13 cellular contexts compared by ENCODE assay signal in genomic region chr2:152038451-152038958, GRCh38.
DNase-seq lines count a peak whose midpoint lies in the region; ATAC-seq, FAIRE-seq and TF ChIP-seq lines count a peak whose summit lies in the region.
"Had no signal": no experiment of that assay in that cellular context is flagged by ENCODE, and none has a peak within 500 bp of the region (broad histone marks: within the 10 kb centered on the region; RNA-seq: fewer than 3 reads in every experiment).

No MANE protein-coding gene starts in this region.

- no peak overlapping the region for H4K91ac ChIP-seq in H1 (replicated peaks; ENCODE audit: insufficient read length, low read length)
- no peak overlapping the region for H4K91ac ChIP-seq in mesenchymal stem cell (ENCODE audit: low read length)

- H2BK5ac ChIP-seq in H1 (ENCODE audit: low read depth, low read length) (no peak overlapping the region), mesenchymal stem cell (ENCODE audit: low read depth, low read length, poor library complexity, severe bottlenecking) (no peak overlapping the region)

- no peak for TF ChIP-seq POLR2A in H1 (IDR thresholded peaks at IDR 0.05; ENCODE audit: control extremely low read depth in 1 of 2, low read depth in 2 of 2, low read length in 2 of 2)

- H3K79me1 ChIP-seq in H1 (ENCODE audit: low read depth, low read length) (no peaks in the 10 kb centered on the region), mesenchymal stem cell (replicated peaks; ENCODE audit: low read length, poor library complexity, severe bottlenecking) (no peaks in the 10 kb centered on the region)

- peaks cover 0 to 2% of the 10 kb centered on the region in 2 experiments for H4K20me1 ChIP-seq in H1 (replicated peaks in 1 of 2; ENCODE audit: control insufficient read depth in 1 of 2, insufficient read depth in 2 of 2, low read length in 2 of 2)

- CTCF ChIA-PET in H1 (lab: Charles Lee; ENCODE audit: partially characterized antibody), result interaction anchor here (0.6 to 9.5 kb wide), 30 partner anchors 9 to 597 kb away, joined by 3 to 95 read pairs (median 4); partner anchors contain the start of gene STAM2

- H3K36me3 ChIP-seq in H1 (ENCODE audit: control insufficient read depth in 2 of 4, insufficient read depth in 4 of 4, low read length in 3 of 4), result no peaks in the 10 kb centered on the region
- H3K36me3 ChIP-seq in mesenchymal stem cell (ENCODE audit: control insufficient read depth in 1 of 2, insufficient read depth in 2 of 2, low read depth in 1 of 2, low read length in 2 of 2), result no peaks in the 10 kb centered on the region
- H3K36me3 ChIP-seq in upper lobe of right lung, result no peaks in the 10 kb centered on the region
- H3K36me3 ChIP-seq: SJCRH30 had no signal

- no peak overlapping the region for H3K4me2 ChIP-seq in H1 (ENCODE audit: insufficient read depth in 1 of 2, low read depth in 2 of 2, low read length in 2 of 2)
- no peak overlapping the region for H3K4me2 ChIP-seq in mesenchymal stem cell (ENCODE audit: low read length, poor library complexity, severe bottlenecking)

- 0 out of 2 replicates have a peak overlapping the region, but pooled peaks have one; percentile 28 for H2BK20ac ChIP-seq in H1 (ENCODE audit: low read length)

- H3K27me3 ChIP-seq in H1 (replicated peaks in 1 of 4; ENCODE audit: control insufficient read depth in 3 of 4, extremely low read depth in 1 of 4, insufficient read depth in 3 of 4, low read length in 3 of 4), result peaks cover 0 to 18% (median 8%) of the 10 kb centered on the region in 4 experiments; a peak in 5 of 7 replicates
- peaks cover under 1 to 3% of the 10 kb centered on the region in 2 experiments for H3K27me3 ChIP-seq in mesenchymal stem cell (ENCODE audit: control insufficient read depth in 1 of 2, insufficient read depth in 1 of 2, low read length in 2 of 2)
- no peaks in the 10 kb centered on the region for H3K27me3 ChIP-seq in upper lobe of right lung
- H3K27me3 ChIP-seq: SJCRH30 had no signal

- H2BK15ac ChIP-seq in H1 (ENCODE audit: low read length) (peak overlapping the region; percentile 73; the same call in 1 of the 2 replicates), mesenchymal stem cell (ENCODE audit: low read depth, poor library complexity, severe bottlenecking) (no peak overlapping the region)

- POLR2A ChIA-PET in H1 (lab: Charles Lee; ENCODE audit: partially characterized antibody), result interaction anchor here (1.3 kb wide), 1 partner anchor 10 kb away, joined by 4 read pairs; no protein-coding TSS in a partner anchor

- H3K9ac ChIP-seq in H1 (replicated peaks in 1 of 4; ENCODE audit: extremely low read depth in 1 of 4, low read depth in 3 of 4, low read length in 3 of 4) (no peak overlapping the region), mesenchymal stem cell (ENCODE audit: low read length) (no peak overlapping the region)

- H2BK12ac ChIP-seq in H1 (ENCODE audit: low read depth, low read length) (no peak overlapping the region), mesenchymal stem cell (ENCODE audit: low read length in 2 of 2) (no peak overlapping the region)

- no peaks in the 10 kb centered on the region for H3K79me2 ChIP-seq in H1 (ENCODE audit: control insufficient read depth in 1 of 2, insufficient read depth in 2 of 2, low read length in 2 of 2)

- no peak for TF ChIP-seq RAD21 in H1 (IDR thresholded peaks at IDR 0.05 in 1 of 2, conservative IDR thresholded peaks at IDR 0.05 in 1 of 2; ENCODE audit: low read depth in 2 of 2, low read length in 2 of 2)

- H3K9me3 ChIP-seq in H1 (ENCODE audit: insufficient read depth in 2 of 2, low read depth in 1 of 2, low read length in 1 of 2) (no peaks in the 10 kb centered on the region), mesenchymal stem cell (ENCODE audit: control insufficient read depth, low read length) (no peaks in the 10 kb centered on the region), upper lobe of right lung (no peaks in the 10 kb centered on the region)
- H3K9me3 ChIP-seq: SJCRH30 had no signal

- no peak overlapping the region for H3K56ac ChIP-seq in H1 (replicated peaks; ENCODE audit: insufficient read length, low read depth, low read length)

- ATAC-seq in upper lobe of right lung, result peak; percentile 86
- ATAC-seq in GM18511 (IDR thresholded peaks at IDR 0.05; ENCODE audit: unreplicated experiment), result no peak
- ATAC-seq: activated CD4-positive, alpha-beta T cell treated with anti-CD3 and anti-CD28 coated beads for 36 hours had no signal

- H3K23ac ChIP-seq in H1 (ENCODE audit: insufficient read length), result no peak overlapping the region
- H3K23ac ChIP-seq in mesenchymal stem cell (ENCODE audit: low read length in 2 of 2), result no peak overlapping the region

- H3K27ac ChIP-seq in H1 (ENCODE audit: low read depth, low read length) (no peak overlapping the region), mesenchymal stem cell (ENCODE audit: low read length, poor library complexity, severe bottlenecking) (no peak overlapping the region), upper lobe of right lung (peak overlapping the region; percentile 38)
- H3K27ac ChIP-seq: SJCRH30 had no signal

- no peak for FAIRE-seq in H1 (lab: Jason Lieb, UNC)

- H3K4me3 ChIP-seq in H1 (ENCODE audit: extremely low read depth in 1 of 4, insufficient read depth in 2 of 4, low read depth in 3 of 4, low read length in 4 of 4), result no peak overlapping the region
- no peak overlapping the region for H3K4me3 ChIP-seq in mesenchymal stem cell (ENCODE audit: insufficient read depth in 1 of 2, low read depth in 1 of 2, low read length in 2 of 2)
- H3K4me3 ChIP-seq in upper lobe of right lung, result no peak overlapping the region
- H3K4me3 ChIP-seq: SJCRH30 had no signal

- H2BK120ac ChIP-seq in H1 (replicated peaks; ENCODE audit: low read depth, low read length) (no peak overlapping the region), mesenchymal stem cell (ENCODE audit: low read depth, low read length) (no peak overlapping the region)

- H4K5ac ChIP-seq in H1 (ENCODE audit: insufficient read length, low read depth, low read length), result no peak overlapping the region

- no peak overlapping the region for H3K14ac ChIP-seq in H1 (ENCODE audit: insufficient read length)
- no peak overlapping the region for H3K14ac ChIP-seq in mesenchymal stem cell (ENCODE audit: low read length in 2 of 2)

- DNase-seq in NCI-H146 (lab: John Stamatoyannopoulos, UW), result peak; percentile 30
- DNase-seq in NCI-H146 treated with DMSO at 0.1 percent for 48 hours (lab: John Stamatoyannopoulos, UW; ENCODE audit: unreplicated experiment), result no peak
- DNase-seq in H1 (ENCODE audit: low read depth in 1 of 2, low spot score in 2 of 2), result no peak
- no peak for DNase-seq in mesenchymal stem cell
- DNase-seq in upper lobe of right lung, result no peak
- no peak for DNase-seq in superior temporal gyrus (ENCODE audit: extremely low spot score)
- no peak for DNase-seq in DMS53 treated with DMSO at 0.1 percent for 48 hours (lab: John Stamatoyannopoulos, UW; ENCODE audit: unreplicated experiment)
- DNase-seq: activated CD4-positive, alpha-beta T cell treated with anti-CD3 and anti-CD28 coated beads for 36 hours; activated gamma-delta T cell treated with Interleukin-2 at 50 U/mL for 16 hours; central memory CD4-positive, alpha-beta T cell; NCI-H446 treated with DMSO at 0.1 percent for 48 hours had no signal

- H2AK5ac ChIP-seq in H1 (ENCODE audit: low read depth, low read length) (peak overlapping the region; percentile 61; the same call in 1 of the 2 replicates), mesenchymal stem cell (ENCODE audit: low read length, severe bottlenecking) (no peak overlapping the region)

- no peak overlapping the region for H3K4ac ChIP-seq in H1 (replicated peaks; ENCODE audit: insufficient read length, low read depth, low read length)
- no peak overlapping the region for H3K4ac ChIP-seq in mesenchymal stem cell (ENCODE audit: low read depth in 1 of 2, low read length in 2 of 2)

- no peak overlapping the region for H2AFZ ChIP-seq in H1 (ENCODE audit: low read length)
- peak overlapping the region; percentile 20 for H2AFZ ChIP-seq in mesenchymal stem cell (ENCODE audit: low read depth, low read length)

- H3K18ac ChIP-seq in H1 (ENCODE audit: extremely low read depth, low read length) (no peak overlapping the region), mesenchymal stem cell (ENCODE audit: low read depth in 1 of 2, low read length in 2 of 2) (no peak overlapping the region)

- TF ChIP-seq CTCF in H1 (IDR thresholded peaks at IDR 0.05; ENCODE audit: control extremely low read depth in 1 of 3, insufficient read depth in 1 of 3, low read depth in 1 of 3, low read length in 3 of 3), result no peak
- no peak for TF ChIP-seq CTCF in upper lobe of right lung (IDR thresholded peaks at IDR 0.05)

- TF ChIP-seq EP300 in H1 (IDR thresholded peaks at IDR 0.05; ENCODE audit: borderline replicate concordance in 1 of 2, low read depth in 2 of 2, low read length in 2 of 2), result no peak

- intact Hi-C loops in upper lobe of right lung (cut with DNase I), result no loop called here

- 83% methylated on average over 5 of the region's 5 CpGs; no CpG with 5 or more reads in 1 of the 2 experiments for WGBS in H1 (ENCODE audit: extremely low coverage in 1 of 2, insufficient coverage in 1 of 2, insufficient read length in 1 of 2, insufficient replicate concordance in 2 of 2, low coverage in 1 of 2, low lambda C conversion rate in 2 of 2, missing lambda C conversion rate in 1 of 2), 2 experiments
- WGBS in mesenchymal stem cell, result 36% methylated on average over 5 of the region's 5 CpGs

- H4K8ac ChIP-seq in H1 (ENCODE audit: extremely low read depth, insufficient read depth, low read length) (no peak overlapping the region), mesenchymal stem cell (ENCODE audit: low read length) (no peak overlapping the region)

- H3K23me2 ChIP-seq in H1 (ENCODE audit: low read depth, low read length), result no peaks in the 10 kb centered on the region

- H3K4me1 ChIP-seq in H1 (replicated peaks in 1 of 4; ENCODE audit: control insufficient read depth in 3 of 4, insufficient read depth in 4 of 4, low read length in 3 of 4) (peaks cover 3 to 12% (median 9%) of the 10 kb centered on the region in 4 experiments; a peak in 6 of 7 replicates), mesenchymal stem cell (ENCODE audit: control insufficient read depth, insufficient read depth, low read depth, low read length) (no peaks in the 10 kb centered on the region), upper lobe of right lung (peaks cover 15% of the 10 kb centered on the region)
- H3K4me1 ChIP-seq: SJCRH30 had no signal

TF ChIP-seq in H1, 55 proteins besides CTCF, POLR2A, EP300 and RAD21 (continues in another document):
- no peak for TF ChIP-seq USF2 (IDR thresholded peaks at IDR 0.05; ENCODE audit: low read length)
- no peak for TF ChIP-seq HDAC2 (IDR thresholded peaks at IDR 0.05; ENCODE audit: borderline replicate concordance in 1 of 2, low read depth in 2 of 2, low read length in 2 of 2)
- no peak for TF ChIP-seq BCL11A (IDR thresholded peaks at IDR 0.05; ENCODE audit: low read depth in 2 of 2, low read length in 2 of 2)
- TF ChIP-seq SAP30 (IDR thresholded peaks at IDR 0.05; ENCODE audit: insufficient read depth, insufficient replicate concordance, low read length), result no peak
